23 cellular contexts compared by ENCODE assay signal in the genomic region with DNA sequence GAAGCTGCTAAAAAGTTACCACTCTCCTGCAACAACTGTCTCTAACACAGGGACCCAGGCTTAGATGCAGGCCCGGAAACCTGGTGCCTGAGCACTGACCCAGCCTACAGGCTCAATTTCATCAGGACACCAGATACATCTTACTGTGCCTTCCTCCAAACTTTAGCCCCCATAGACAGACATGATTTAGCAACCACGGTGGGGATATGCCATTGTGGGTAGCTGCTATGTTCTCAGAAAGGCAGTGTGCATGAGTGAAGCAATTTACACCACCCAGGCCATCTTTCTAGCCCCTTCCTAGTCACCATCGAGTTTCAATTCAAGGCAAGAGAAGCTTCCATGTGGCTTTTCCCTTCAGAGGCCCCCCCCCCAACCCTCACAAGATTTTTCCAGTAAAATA. TPM values are rescaled to one million over a fixed set of nuclear protein-coding genes. Genes with fewer than 3 reads are reported as not detected.
DNase-seq lines count a peak whose midpoint lies in the region; ATAC-seq, FAIRE-seq and TF ChIP-seq lines count a peak whose summit lies in the region.
"Had no signal": no experiment of that assay in that cellular context is flagged by ENCODE, and none has a peak within 500 bp of the region (broad histone marks: within the 10 kb centered on the region; RNA-seq: fewer than 3 reads in every experiment).

No MANE protein-coding gene starts in this region.

- CTCF ChIA-PET in HCT116 (lab: Charles Lee), result no interaction called here

- ATAC-seq in HCT116 (no peak), pancreas (no peak)
- no peak for ATAC-seq in stimulated activated naive B cell treated with anti-CD40 and anti-IgM and Interleukin-4, amounts not matched to agents 10 μg/mL and 1 μg/mL and 100 μg/mL, for 72 hours (replicated peaks)
- ATAC-seq: HepG2, SK-N-SH treated with all-trans-retinoic acid at 6 μM for 48 hours had no signal

- H3K27me3 ChIP-seq in HCT116 (ENCODE audit: insufficient read depth, low read length) (no peaks in the 10 kb centered on the region), hepatocyte (peaks cover 16% of the 10 kb centered on the region), pancreas (peaks cover 0 to 5% (median 0%) of the 10 kb centered on the region in 4 donors)
- H3K27me3 ChIP-seq: BE2C had no signal

- POLR2A ChIA-PET in HCT116 (lab: Charles Lee), result interaction anchor here (0.7 kb wide), 1 partner anchor 84 kb away, joined by 3 read pairs; no protein-coding TSS in a partner anchor

- intact Hi-C loops in HCT116 (cut with micrococcal nuclease) (loop anchor here (5.0 to 10.0 kb wide), 3 partner anchors 529 to 1209 kb away; no protein-coding TSS in a partner anchor), pancreas (cut with DNase I) (no loop called here)

- H2AFZ ChIP-seq in HCT116 (ENCODE audit: low read depth, low read length, poor library complexity, severe bottlenecking) (no peak overlapping the region), hepatocyte (no peak overlapping the region)
- H2AFZ ChIP-seq: GM23248 had no signal

- H4K20me1 ChIP-seq in HCT116 (ENCODE audit: insufficient read depth) (peaks cover 10% of the 10 kb centered on the region), hepatocyte (ENCODE audit: insufficient read depth, poor library complexity, severe bottlenecking) (no peaks in the 10 kb centered on the region)

- H3K4me1 Mint-ChIP-seq in brain, result peaks cover 47% of the 10 kb centered on the region
- peaks cover 36 to 67% of the 10 kb centered on the region in 2 donors for H3K4me1 Mint-ChIP-seq in stimulated activated naive B cell treated with anti-CD40 and anti-IgM and Interleukin-4, amounts not matched to agents 10 μg/mL and 1 μg/mL and 100 μg/mL, for 72 hours

- H3K9me2 ChIP-seq in HCT116 (ENCODE audit: insufficient read depth), result no peaks in the 10 kb centered on the region
- no peaks in the 10 kb centered on the region for H3K9me2 ChIP-seq in hepatocyte (replicated peaks; ENCODE audit: insufficient read depth)

- peaks cover 52% of the 10 kb centered on the region for H3K27me3 Mint-ChIP-seq in brain
- H3K27me3 Mint-ChIP-seq in stimulated activated naive B cell treated with anti-CD40 and anti-IgM and Interleukin-4, amounts not matched to agents 10 μg/mL and 1 μg/mL and 100 μg/mL, for 72 hours, result no peaks in the 10 kb centered on the region

- FAIRE-seq in pancreas (lab: Jason Lieb, UNC), result no peak
- FAIRE-seq: HepG2 had no signal

- H3K27ac Mint-ChIP-seq in brain, result peak overlapping the region in 3 of 5 experiments; percentile 78 to 96 (median 84)
- H3K27ac Mint-ChIP-seq in stimulated activated naive B cell treated with anti-CD40 and anti-IgM and Interleukin-4, amounts not matched to agents 10 μg/mL and 1 μg/mL and 100 μg/mL, for 72 hours, result no peak overlapping the region
- H3K27ac Mint-ChIP-seq: CD4-positive, alpha-beta T cell; HFFc6 had no signal

- H3K36me3 Mint-ChIP-seq in brain, result no peaks in the 10 kb centered on the region
- peaks cover 11 to 14% of the 10 kb centered on the region in 2 donors for H3K36me3 Mint-ChIP-seq in stimulated activated naive B cell treated with anti-CD40 and anti-IgM and Interleukin-4, amounts not matched to agents 10 μg/mL and 1 μg/mL and 100 μg/mL, for 72 hours

- DNase-seq in HCT116 (ENCODE audit: low read depth, low spot score), result no peak
- DNase-seq in hepatocyte (ENCODE audit: low spot score), result no peak
- no peak for DNase-seq in stimulated activated naive B cell treated with anti-CD40 and anti-IgM and Interleukin-4, amounts not matched to agents 10 μg/mL and 1 μg/mL and 100 μg/mL, for 72 hours
- no peak for DNase-seq in pancreas
- no peak for DNase-seq in amygdala (lab: John Stamatoyannopoulos, UW)
- DNase-seq in DMS53 treated with DMSO at 0.1 percent for 48 hours (lab: John Stamatoyannopoulos, UW; ENCODE audit: unreplicated experiment), result no peak
- DNase-seq: BE2C; CD4-positive, alpha-beta T cell; DMS79; GM23248; HFFc6; NCI-H1092 treated with DMSO at 0.1 percent for 48 hours; NCI-H1694 treated with DMSO at 0.1 percent for 48 hours; NCI-H226; NCI-H524 treated with DMSO at 0.1 percent for 48 hours; NK-92 treated with Interleukin-12 subunit alpha and Interleukin-12 subunit beta, amount 100 ng/mL, for 24 hours; SHP77 treated with DMSO at 0.1 percent for 48 hours had no signal

- H3K4me2 ChIP-seq in HCT116 (ENCODE audit: low read length), result peak overlapping the region; percentile 75
- H3K4me2 ChIP-seq in hepatocyte, result peak overlapping the region; percentile 96
- H3K4me2 ChIP-seq: KMS-11 had no signal

- WGBS in hepatocyte (ENCODE audit: low lambda C conversion rate, missing lambda C conversion rate), result 76% methylated on average over 3 of the region's 3 CpGs
- WGBS in pancreas, 2 donors, result 55 to 61% methylated on average over 3 of the region's 3 CpGs

- RAD21 ChIA-PET in HCT116 (lab: Charles Lee; ENCODE audit: low non-redundant PET in 1 of 2, low total read pairs in 2 of 2, uncharacterized antibody in 2 of 2, unreplicated experiment in 2 of 2), result no interaction called here

- peak overlapping the region; percentile 63 to 98 (median 86) for H3K4me3 Mint-ChIP-seq in brain
- H3K4me3 Mint-ChIP-seq in stimulated activated naive B cell treated with anti-CD40 and anti-IgM and Interleukin-4, amounts not matched to agents 10 μg/mL and 1 μg/mL and 100 μg/mL, for 72 hours, result peak overlapping the region; percentile 40 to 51
- H3K4me3 Mint-ChIP-seq: HFFc6 had no signal

- H3K4me3 ChIP-seq in HCT116 (replicated peaks in 1 of 2; ENCODE audit: low read depth in 1 of 2, low read length in 2 of 2) (no peak overlapping the region; a peak in 2 of 4 replicates), hepatocyte (no peak overlapping the region), pancreas (no peak overlapping the region)
- H3K4me3 ChIP-seq: GM23248 had no signal

- TF ChIP-seq CTCF in HCT116 (IDR thresholded peaks at IDR 0.05 in 2 of 3, conservative IDR thresholded peaks at IDR 0.05 in 1 of 3; ENCODE audit: borderline replicate concordance in 1 of 3, insufficient read depth in 1 of 3, low read depth in 2 of 3, low read length in 2 of 3) (no peak), brain (conservative IDR thresholded peaks at IDR 0.05) (no peak), hepatocyte (IDR thresholded peaks at IDR 0.05; ENCODE audit: poor library complexity) (no peak), pancreas (IDR thresholded peaks at IDR 0.05) (no peak)

- H3K9me3 Mint-ChIP-seq in brain, result no peaks in the 10 kb centered on the region
- no peaks in the 10 kb centered on the region for H3K9me3 Mint-ChIP-seq in stimulated activated naive B cell treated with anti-CD40 and anti-IgM and Interleukin-4, amounts not matched to agents 10 μg/mL and 1 μg/mL and 100 μg/mL, for 72 hours
- H3K9me3 Mint-ChIP-seq: CD4-positive, alpha-beta T cell had no signal

- H3K9ac ChIP-seq in HCT116 (ENCODE audit: low read length), result peak overlapping the region; percentile 76
- H3K9ac ChIP-seq: GM23248, KMS-11 had no signal

- no peak for TF ChIP-seq POLR2A in HCT116 (IDR thresholded peaks at IDR 0.05; ENCODE audit: borderline replicate concordance, extremely low read depth, insufficient read depth, insufficient read length)

- no peaks in the 10 kb centered on the region for H3K9me3 ChIP-seq in HCT116 (ENCODE audit: control insufficient read depth in 1 of 2, insufficient read depth in 1 of 2, low read depth in 1 of 2, low read length in 2 of 2)
- no peaks in the 10 kb centered on the region for H3K9me3 ChIP-seq in hepatocyte (ENCODE audit: low read depth)
- H3K9me3 ChIP-seq in pancreas, result no peaks in the 10 kb centered on the region
- H3K9me3 ChIP-seq: BE2C had no signal

- BruUV-seq in HCT116 (replicated peaks; lab: Mats Ljungman, UMichigan), result no TSS peak

- TF ChIP-seq RAD21 in HCT116 (IDR thresholded peaks at IDR 0.05; ENCODE audit: low read depth), result no peak

- H3K27ac ChIP-seq in HCT116 (ENCODE audit: low read depth, low read length), result peak overlapping the region; percentile 90
- no peak overlapping the region for H3K27ac ChIP-seq in hepatocyte
- no peak overlapping the region for H3K27ac ChIP-seq in pancreas
- H3K27ac ChIP-seq: GM23248, KMS-11 had no signal

- H3K79me2 ChIP-seq in HCT116 (ENCODE audit: insufficient read depth, low read length), result peaks cover 99% of the 10 kb centered on the region
- peaks cover 5% of the 10 kb centered on the region for H3K79me2 ChIP-seq in hepatocyte

- H3K36me3 ChIP-seq in HCT116 (ENCODE audit: control insufficient read depth in 1 of 2, insufficient read depth in 2 of 2, low read length in 2 of 2) (peaks cover 8 to 57% of the 10 kb centered on the region in 2 experiments), hepatocyte (replicated peaks; ENCODE audit: insufficient read depth, low read depth) (no peaks in the 10 kb centered on the region), pancreas (no peaks in the 10 kb centered on the region)
- H3K36me3 ChIP-seq: BE2C had no signal

- peaks cover 29 to 79% of the 10 kb centered on the region in 2 experiments for H3K4me1 ChIP-seq in HCT116 (ENCODE audit: control insufficient read depth in 1 of 2, insufficient read depth in 2 of 2, low read length in 2 of 2)
- H3K4me1 ChIP-seq in hepatocyte (ENCODE audit: insufficient read depth), result peaks cover 13% of the 10 kb centered on the region
- no peaks in the 10 kb centered on the region for H3K4me1 ChIP-seq in pancreas
- H3K4me1 ChIP-seq: BE2C had no signal

RNA-seq across cellular contexts. Expression of gene HS3ST1, which starts 2.7 kb away (rescaled TPM):
- 134 TPM for total RNA-seq in HCT116 (2021; ENCODE audit: unreplicated experiment)
- 108 and 124 TPM in 2 replicates for polyA plus RNA-seq in HCT116 (2012)
- 3.4 TPM for polyA plus RNA-seq in brain (ENCODE audit: insufficient read depth, low read depth, low replicate concordance)
- 1.5 and 1.7 TPM in 2 replicates for total RNA-seq in hepatocyte
- polyA plus RNA-seq in hepatocyte, result 6.9 and 7.4 TPM in 2 replicates
- 1 to 10 TPM in 1 of 6 donors, under 1 TPM in 5; 0.16 to 2.1 (median 0.51) TPM for total RNA-seq in pancreas
- under 1 TPM; 0.19 to 0.52 TPM for polyA plus RNA-seq in pancreas
- total RNA-seq: CD4-positive, alpha-beta T cell; GM23248; HepG2; HFFc6; M059J; OCI-LY7 had no signal
- polyA plus RNA-seq: GM23248, HepG2 had no signal

Comparison
In these comparisons a context has a peak if more than half of its experiments do, and no peak if none do; other contexts are left out.
1. RNA of gene HS3ST1, which starts 2.7 kb away (total RNA-seq): 134 TPM in HCT116 (single experiment); 1.5 to 1.7 TPM in hepatocyte and 0.16 to 2.1 TPM in pancreas; every median in the first group is over 10 times any median in the second.